ENCODE assay signal across 8 cellular contexts in genomic region chr10:69801094-69801433, GRCh38. TPM values are rescaled to one million over a fixed set of nuclear protein-coding genes. Genes with fewer than 3 reads are reported as not detected.
DNase-seq lines count a peak whose midpoint lies in the region; ATAC-seq, FAIRE-seq and TF ChIP-seq lines count a peak whose summit lies in the region.

No MANE protein-coding gene starts in this region.

- TF ChIP-seq CTCF in brain (conservative IDR thresholded peaks at IDR 0.05) = peak; percentile 34 to 58
- TF ChIP-seq CTCF in kidney (IDR thresholded peaks at IDR 0.05; ENCODE audit: borderline replicate concordance, extremely low read depth, insufficient read depth) = peak; percentile 22

- peak overlapping the region; percentile 63 to 86 (median 74) for H3K4me3 Mint-ChIP-seq in brain

- peak overlapping the region in 1 of 2 donors; percentile 51 for H3K4me3 ChIP-seq in kidney (ENCODE audit: low read length in 2 of 2)

- H3K9ac ChIP-seq in kidney (ENCODE audit: low read length in 2 of 2) = no peak overlapping the region

- no peaks in the 10 kb centered on the region for H3K36me3 Mint-ChIP-seq in brain

- intact Hi-C loops in kidney (cut with DNase I) = no loop called here

- peak overlapping the region in 2 of 5 experiments; percentile 37 to 83 for H3K27ac Mint-ChIP-seq in brain

- no peak overlapping the region for H3K27ac ChIP-seq in kidney (ENCODE audit: low read depth in 2 of 2, low read length in 2 of 2)

- no peak for FAIRE-seq in kidney (lab: Jason Lieb, UNC)

- H3K9me3 ChIP-seq in kidney (ENCODE audit: control insufficient read depth in 1 of 2, low read length in 2 of 2) = peaks cover 0 to 3% of the 10 kb centered on the region in 2 donors

- peaks cover 6 to 13% (median 7%) of the 10 kb centered on the region in 5 experiments for H3K9me3 Mint-ChIP-seq in brain

- H3K4me1 ChIP-seq in kidney (ENCODE audit: control insufficient read depth in 1 of 2, insufficient read depth in 1 of 2, low read depth in 1 of 2, low read length in 2 of 2) = peaks cover 0 to 13% of the 10 kb centered on the region in 2 donors

- no peak for ATAC-seq in GM18861 (IDR thresholded peaks at IDR 0.05; ENCODE audit: unreplicated experiment)

- peaks cover 27% of the 10 kb centered on the region for H3K4me1 Mint-ChIP-seq in brain

- DNase-seq in AG08395 (ENCODE audit: low spot score) (peak; percentile 75), GM19240 (ENCODE audit: insufficient read length, low spot score) (peak; percentile 26), RKO (ENCODE audit: low spot score) (peak; percentile 60), kidney (no peak), pons (ENCODE audit: low spot score) (no peak)
- DNase-seq in stimulated activated CD8-positive, alpha-beta memory T cell treated with anti-CD3 and anti-CD28 coated beads, Interleukin-15, amount 100 ng/mL, for 24 hours (ENCODE audit: low read depth) = peak; percentile 9

- peaks cover 85% of the 10 kb centered on the region for H3K27me3 Mint-ChIP-seq in brain

- no peaks in the 10 kb centered on the region for H3K36me3 ChIP-seq in kidney (ENCODE audit: control insufficient read depth in 1 of 2, insufficient read depth in 2 of 2, low read length in 2 of 2)

RNA-seq across cellular contexts. Expression of gene COL13A1, which starts 0.6 kb away (rescaled TPM):
- polyA plus RNA-seq in brain (ENCODE audit: insufficient read depth, low read depth, low replicate concordance) = 0.46 TPM
- total RNA-seq in kidney = 5.2 TPM
- 4.0 TPM for polyA plus RNA-seq in kidney (ENCODE audit: insufficient read depth, low read depth, low replicate concordance)

Comparison
In these comparisons a context has a peak if more than half of its experiments do, and no peak if none do; other contexts are left out.
1. DNase-seq: peak in AG08395 (single experiment), GM19240 (single experiment), RKO (single experiment) and stimulated activated CD8-positive, alpha-beta memory T cell treated with anti-CD3 and anti-CD28 coated beads, Interleukin-15, amount 100 ng/mL, for 24 hours (single experiment); none in kidney (single experiment) and pons (single experiment).